In the genomic region with DNA sequence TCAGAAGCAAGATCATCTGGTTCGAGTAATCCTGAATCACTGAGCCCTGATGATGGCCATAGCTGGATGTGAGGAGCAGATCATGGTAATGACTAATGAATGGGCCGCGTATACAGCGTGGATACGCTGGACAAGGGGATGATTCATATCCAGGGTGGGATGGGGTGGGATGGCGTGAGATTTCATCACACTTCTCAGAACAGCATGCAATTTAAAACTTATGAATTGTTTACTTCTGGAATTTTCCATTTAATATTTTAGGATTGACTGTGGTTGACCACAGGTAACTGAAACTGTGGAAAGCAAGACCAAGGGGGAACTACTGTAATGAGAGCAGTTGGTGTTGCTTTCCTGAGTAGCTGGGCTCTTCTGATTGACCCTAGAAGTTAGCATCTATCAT, we compare ENCODE assay signal across 15 cellular contexts.
DNase-seq lines count a peak whose midpoint lies in the region; ATAC-seq, FAIRE-seq and TF ChIP-seq lines count a peak whose summit lies in the region.
"Had no signal": no experiment of that assay in that cellular context is flagged by ENCODE, and none has a peak within 500 bp of the region (broad histone marks: within the 10 kb centered on the region; RNA-seq: fewer than 3 reads in every experiment).

No MANE protein-coding gene starts in this region.

- POLR2A ChIA-PET in IMR-90 (lab: Charles Lee; ENCODE audit: unreplicated experiment) = no interaction called here

- H3K4me1 ChIP-seq in IMR-90 (ENCODE audit: control insufficient read depth, insufficient read depth, low read length) (peaks cover 8% of the 10 kb centered on the region), astrocyte (ENCODE audit: insufficient read depth, low read length) (peaks cover 10% of the 10 kb centered on the region), spleen (peaks cover 0 to 3% (median 0%) of the 10 kb centered on the region in 6 donors)
- H3K4me1 ChIP-seq: heart left ventricle, thyroid gland had no signal

- in situ Hi-C loops in IMR-90 (cut with MboI; ENCODE audit: low sequenced_read_pairs) = no loop called here

- TF ChIP-seq POLR2A in IMR-90 (IDR thresholded peaks at IDR 0.05; ENCODE audit: low read depth, low read length) (no peak), spleen (IDR thresholded peaks at IDR 0.05) (no peak)

- H3K27ac Mint-ChIP-seq in astrocyte (ENCODE audit: unreplicated experiment) = peak overlapping the region; percentile 48
- no peak overlapping the region for H3K27ac Mint-ChIP-seq in Calu3 (ENCODE audit: unreplicated experiment)
- H3K27ac Mint-ChIP-seq: activated T-cell treated with anti-CD3 and anti-CD28 coated beads, Interleukin-2, amount 50 U/mL, for 72 hours; memory B cell had no signal

- H3K4me3 Mint-ChIP-seq in astrocyte (ENCODE audit: unreplicated experiment) = no peak overlapping the region
- no peak overlapping the region for H3K4me3 Mint-ChIP-seq in Calu3 (ENCODE audit: low read depth, unreplicated experiment)
- H3K4me3 Mint-ChIP-seq: activated T-cell treated with anti-CD3 and anti-CD28 coated beads, Interleukin-2, amount 50 U/mL, for 72 hours; memory B cell had no signal

- CTCF ChIA-PET in IMR-90 (lab: Yijun Ruan, JAX) (interaction anchor here (0.6 kb wide), 1 partner anchor 739 kb away, joined by 3 read pairs; no protein-coding TSS in a partner anchor), Calu3 (lab: Charles Lee) (no interaction called here)

- peak; percentile 76 for FAIRE-seq in astrocyte (lab: Jason Lieb, UNC)
- FAIRE-seq: GM12878 had no signal

- H3K4ac ChIP-seq in IMR-90 (ENCODE audit: low read depth, low read length) = peak overlapping the region; percentile 58; the same call in 1 of the 2 replicates

- WGBS in IMR-90 (ENCODE audit: extremely low coverage in 2 of 2, insufficient read length in 1 of 2), 2 experiments = 0% methylated on average over 1 of the region's 6 CpGs; no CpG with 5 or more reads in 1 of the 2 experiments
- 69 to 90% (median 71%) methylated on average over 6 of the region's 6 CpGs for WGBS in spleen, 5 donors

- H3K9me3 Mint-ChIP-seq in astrocyte (ENCODE audit: unreplicated experiment) (no peaks in the 10 kb centered on the region), Calu3 (ENCODE audit: low read depth, unreplicated experiment) (no peaks in the 10 kb centered on the region)
- H3K9me3 Mint-ChIP-seq: activated T-cell treated with anti-CD3 and anti-CD28 coated beads, Interleukin-2, amount 50 U/mL, for 72 hours; memory B cell had no signal

- BruUV-seq in IMR-90 (replicated peaks; lab: Mats Ljungman, UMichigan) = no TSS peak
- BruUV-seq in Calu3 (replicated peaks; lab: Mats Ljungman, UMichigan) = no TSS peak

- H2BK20ac ChIP-seq in IMR-90 (ENCODE audit: low read depth, low read length) = peak overlapping the region; percentile 65; the same call in 1 of the 2 replicates

- no peak overlapping the region for H3K23ac ChIP-seq in IMR-90 (ENCODE audit: low read depth, low read length)

- dilution Hi-C loops in IMR-90 (cut with HindIII; ENCODE audit: low sequenced_read_pairs, unreplicated experiment) = no loop called here

- H4K20me1 ChIP-seq in IMR-90 (ENCODE audit: insufficient read depth, low read length) (peaks cover 4% of the 10 kb centered on the region; the same call in 1 of the 2 replicates), astrocyte (ENCODE audit: insufficient read depth, low read length) (no peaks in the 10 kb centered on the region)

- peak overlapping the region in 1 of 2 experiments; percentile 72; a peak in 1 of 4 replicates for H4K8ac ChIP-seq in IMR-90 (ENCODE audit: low read depth in 2 of 2, low read length in 2 of 2)

- peak overlapping the region; percentile 11; the same call in 1 of the 2 replicates for H4K5ac ChIP-seq in IMR-90 (ENCODE audit: low read depth, low read length)

- TF ChIP-seq CTCF in AG10803 (conservative IDR thresholded peaks at IDR 0.05; ENCODE audit: low read length) (no peak), IMR-90 (conservative IDR thresholded peaks at IDR 0.05; ENCODE audit: low read depth, low read length) (no peak), astrocyte (IDR thresholded peaks at IDR 0.05; ENCODE audit: insufficient read depth, low read depth, low read length) (no peak), Calu3 (IDR thresholded peaks at IDR 0.05; ENCODE audit: unreplicated experiment) (no peak), spleen (IDR thresholded peaks at IDR 0.05 in 8 of 11, conservative IDR thresholded peaks at IDR 0.05 in 3 of 11) (no peak)

- peaks cover 2% of the 10 kb centered on the region for H3K36me3 Mint-ChIP-seq in astrocyte (ENCODE audit: low read depth, unreplicated experiment)
- no peaks in the 10 kb centered on the region for H3K36me3 Mint-ChIP-seq in Calu3 (ENCODE audit: insufficient read depth, unreplicated experiment)

- peaks cover 6% of the 10 kb centered on the region; the same call in 1 of the 2 replicates for H3K9me1 ChIP-seq in IMR-90 (ENCODE audit: insufficient read depth, low read length)

- no peaks in the 10 kb centered on the region for H3K36me3 ChIP-seq in IMR-90 (ENCODE audit: control insufficient read depth, insufficient read depth, low read length)
- no peaks in the 10 kb centered on the region for H3K36me3 ChIP-seq in astrocyte (ENCODE audit: insufficient read depth, low read length)
- H3K36me3 ChIP-seq in spleen = no peaks in the 10 kb centered on the region
- H3K36me3 ChIP-seq: heart left ventricle, thyroid gland had no signal

- peak; percentile 98 for DNase-seq in AG10803 (ENCODE audit: low read depth)
- peak; percentile 98 for DNase-seq in IMR-90
- peak; percentile 96 for DNase-seq in astrocyte (ENCODE audit: low read depth)
- peak; percentile 98 for DNase-seq in iris pigment epithelial cell (ENCODE audit: low read depth)
- DNase-seq in OCI-M1 (lab: John Stamatoyannopoulos, UW) = no peak
- DNase-seq in Calu3 = no peak
- DNase-seq in spleen = no peak
- DNase-seq: activated T-cell treated with anti-CD3 and anti-CD28 coated beads, Interleukin-2, amount 50 U/mL, for 72 hours; heart left ventricle; NCI-H1694; RPMI8226; thyroid gland had no signal

- H3K18ac ChIP-seq in IMR-90 (ENCODE audit: low read depth, low read length) = peak overlapping the region; percentile 61

- no peak overlapping the region for H3K56ac ChIP-seq in IMR-90 (ENCODE audit: extremely low read depth, insufficient read depth, low read length)

- ATAC-seq in IMR-90 (ENCODE audit: low read depth) (peak; percentile 95), GM18858 (IDR thresholded peaks at IDR 0.05; ENCODE audit: unreplicated experiment) (no peak)
- ATAC-seq: GM12878, heart left ventricle had no signal

- intact Hi-C loops in IMR-90 (cut with micrococcal nuclease) = no loop called here
- intact Hi-C loops in Calu3 (cut with micrococcal nuclease; ENCODE audit: unreplicated experiment) = no loop called here
- intact Hi-C loops in spleen (cut with DNase I; ENCODE audit: low total_unique reads) = no loop called here

- H3K79me1 ChIP-seq in IMR-90 (ENCODE audit: low read depth in 1 of 2, low read length in 2 of 2) = peaks cover 0 to 4% of the 10 kb centered on the region in 2 experiments; a peak in 1 of 4 replicates

- peak overlapping the region; percentile 41; the same call in 1 of the 2 replicates for H3K27ac ChIP-seq in IMR-90 (ENCODE audit: insufficient read depth, low read length)
- peak overlapping the region; percentile 68 for H3K27ac ChIP-seq in astrocyte (ENCODE audit: low read depth, low read length)
- no peak overlapping the region for H3K27ac ChIP-seq in spleen
- H3K27ac ChIP-seq: heart left ventricle, thyroid gland had no signal

- H2BK120ac ChIP-seq in IMR-90 (ENCODE audit: low read depth, low read length) = peak overlapping the region; percentile 53; the same call in 1 of the 2 replicates

- H3K14ac ChIP-seq in IMR-90 (replicated peaks; ENCODE audit: low read depth, low read length) = 0 out of 2 replicates have a peak overlapping the region, but pooled peaks have one; percentile 55

- no peaks in the 10 kb centered on the region for H3K27me3 Mint-ChIP-seq in astrocyte (ENCODE audit: low read depth, unreplicated experiment)
- H3K27me3 Mint-ChIP-seq in Calu3 (ENCODE audit: unreplicated experiment) = no peaks in the 10 kb centered on the region
- H3K27me3 Mint-ChIP-seq: memory B cell had no signal

- H3K79me2 ChIP-seq in astrocyte (ENCODE audit: insufficient read depth, low read length) = no peaks in the 10 kb centered on the region

- peaks cover 10% of the 10 kb centered on the region for H3K4me1 Mint-ChIP-seq in astrocyte (ENCODE audit: low read depth, unreplicated experiment)
- no peaks in the 10 kb centered on the region for H3K4me1 Mint-ChIP-seq in Calu3 (ENCODE audit: low read depth, unreplicated experiment)

- H3K27me3 ChIP-seq in IMR-90 (ENCODE audit: control insufficient read depth, insufficient read depth, low read length) (no peaks in the 10 kb centered on the region), astrocyte (ENCODE audit: insufficient read depth, low read length) (no peaks in the 10 kb centered on the region), spleen (replicated peaks in 1 of 7) (no peaks in the 10 kb centered on the region)
- H3K27me3 ChIP-seq: heart left ventricle, thyroid gland had no signal

- H3K9ac ChIP-seq in IMR-90 (ENCODE audit: low read depth, low read length) = no peak overlapping the region
- H3K9ac ChIP-seq in astrocyte (ENCODE audit: low read length) = peak overlapping the region; percentile 15

- no peak overlapping the region for H2AK9ac ChIP-seq in IMR-90 (replicated peaks; ENCODE audit: low read depth, low read length, poor library complexity)

- H2AK5ac ChIP-seq in IMR-90 (ENCODE audit: low read depth, low read length) = no peak overlapping the region; the same call in 1 of the 2 replicates

- H3K4me3 ChIP-seq in AG10803 (ENCODE audit: low read length) (no peak overlapping the region), IMR-90 (ENCODE audit: insufficient read depth, low read depth, low read length) (no peak overlapping the region), astrocyte (ENCODE audit: insufficient read depth, low read depth, low read length) (no peak overlapping the region), spleen (no peak overlapping the region)
- H3K4me3 ChIP-seq: GM12878, heart left ventricle, thyroid gland had no signal

- no peak for TF ChIP-seq RAD21 in IMR-90 (IDR thresholded peaks at IDR 0.05; ENCODE audit: low read length)

- H2AFZ ChIP-seq in IMR-90 (replicated peaks; ENCODE audit: low read length, poor library complexity) = peak overlapping the region; percentile 35
- no peak overlapping the region for H2AFZ ChIP-seq in astrocyte (ENCODE audit: low read depth, low read length)

- H3K9me3 ChIP-seq in IMR-90 (ENCODE audit: control insufficient read depth, insufficient read depth, low read length) (no peaks in the 10 kb centered on the region), astrocyte (ENCODE audit: insufficient read depth, low read depth, low read length) (no peaks in the 10 kb centered on the region), spleen (no peaks in the 10 kb centered on the region)
- H3K9me3 ChIP-seq: heart left ventricle, thyroid gland had no signal

- H2BK5ac ChIP-seq in IMR-90 (ENCODE audit: low read depth, low read length, poor library complexity, severe bottlenecking) = peak overlapping the region; percentile 66

- H2BK15ac ChIP-seq in IMR-90 (ENCODE audit: low read depth, low read length) = peak overlapping the region; percentile 10; the same call in 1 of the 3 replicates

- H3K4me2 ChIP-seq in IMR-90 (ENCODE audit: low read depth, low read length) = peak overlapping the region; percentile 49; the same call in 1 of the 2 replicates
- peak overlapping the region; percentile 25 for H3K4me2 ChIP-seq in astrocyte (ENCODE audit: low read length)

- no peak overlapping the region for H4K91ac ChIP-seq in IMR-90 (ENCODE audit: insufficient read depth, low read depth, low read length)

Comparison
In these comparisons a context has a peak if more than half of its experiments do, and no peak if none do; other contexts are left out.
1. DNase-seq: peak in AG10803 (single experiment), IMR-90 (single experiment), astrocyte (single experiment) and iris pigment epithelial cell (single experiment); none in OCI-M1 (single experiment), Calu3 (single experiment) and spleen (single experiment).
2. H3K27ac ChIP-seq: peak in IMR-90 (single experiment) and astrocyte (single experiment); none in spleen (0 of 8).